Comparison of ENCODE assay signal across 8 cellular contexts in genomic region chr1:51569284-51570062, GRCh38. TPM values are rescaled to one million over a fixed set of nuclear protein-coding genes. Genes with fewer than 3 reads are reported as not detected.
DNase-seq lines count a peak whose midpoint lies in the region; ATAC-seq and TF ChIP-seq lines count a peak whose summit lies in the region.

No MANE protein-coding gene starts in this region.

- H3K4me2 ChIP-seq in neural progenitor cell: no peak overlapping the region

- H3K27ac Mint-ChIP-seq in CD4-positive, alpha-beta memory T cell: peak overlapping the region; percentile 76 to 90 (median 85)
- no peak overlapping the region for H3K27ac Mint-ChIP-seq in neural progenitor cell

- H3K9me3 Mint-ChIP-seq in CD4-positive, alpha-beta memory T cell: no peaks in the 10 kb centered on the region
- H3K9me3 Mint-ChIP-seq in neural progenitor cell: no peaks in the 10 kb centered on the region

- no peaks in the 10 kb centered on the region for H4K20me1 ChIP-seq in neural progenitor cell (ENCODE audit: low read depth)

- H3K27me3 Mint-ChIP-seq in CD4-positive, alpha-beta memory T cell: no peaks in the 10 kb centered on the region
- H3K27me3 Mint-ChIP-seq in neural progenitor cell (ENCODE audit: insufficient read depth, low read depth): peaks cover 3% of the 10 kb centered on the region

- H3K36me3 ChIP-seq in CD4-positive, alpha-beta memory T cell (ENCODE audit: insufficient read depth, low read length): no peaks in the 10 kb centered on the region
- no peaks in the 10 kb centered on the region for H3K36me3 ChIP-seq in Peyer's patch
- no peaks in the 10 kb centered on the region for H3K36me3 ChIP-seq in left lung
- H3K36me3 ChIP-seq in testis (ENCODE audit: low read depth, missing control alignments): no peaks in the 10 kb centered on the region
- no peaks in the 10 kb centered on the region for H3K36me3 ChIP-seq in neural progenitor cell

- H3K9me3 ChIP-seq in CD4-positive, alpha-beta memory T cell (ENCODE audit: control insufficient read depth in 1 of 2, low read length in 2 of 2): no peaks in the 10 kb centered on the region
- H3K9me3 ChIP-seq in Peyer's patch: no peaks in the 10 kb centered on the region
- H3K9me3 ChIP-seq in left lung: no peaks in the 10 kb centered on the region
- no peaks in the 10 kb centered on the region for H3K9me3 ChIP-seq in testis
- no peaks in the 10 kb centered on the region for H3K9me3 ChIP-seq in neural progenitor cell (ENCODE audit: low read depth)

- no peaks in the 10 kb centered on the region for H3K79me2 ChIP-seq in neural progenitor cell (ENCODE audit: low read depth)

- peak; percentile 38 to 68 (median 45) for DNase-seq in CD4-positive, alpha-beta memory T cell
- DNase-seq in Peyer's patch (peak in 2 of 3 donors; percentile 34 to 67), astrocyte of the hippocampus (ENCODE audit: low read depth, low spot score) (peak; percentile 86), left lung (peak in 1 of 2 donors; percentile 40), testis (peak; percentile 62), neural progenitor cell (ENCODE audit: low spot score) (no peak)

- ATAC-seq in GM19035 (IDR thresholded peaks at IDR 0.05; ENCODE audit: unreplicated experiment): peak; percentile 78
- peak; percentile 72 for ATAC-seq in HG03103 (IDR thresholded peaks at IDR 0.05; ENCODE audit: low read depth, unreplicated experiment)
- peak; percentile 88 for ATAC-seq in left lung

- H3F3A ChIP-seq in neural progenitor cell (ENCODE audit: low read depth): no peaks in the 10 kb centered on the region

- TF ChIP-seq CTCF in Peyer's patch (IDR thresholded peaks at IDR 0.05): no peak
- no peak for TF ChIP-seq CTCF in left lung (IDR thresholded peaks at IDR 0.05)
- TF ChIP-seq CTCF in testis (IDR thresholded peaks at IDR 0.05): peak in 2 of 3 experiments; percentile 6 to 20
- TF ChIP-seq CTCF in neural progenitor cell (IDR thresholded peaks at IDR 0.05): no peak

- no peaks in the 10 kb centered on the region for H3K27me3 ChIP-seq in CD4-positive, alpha-beta memory T cell (ENCODE audit: insufficient read depth, low read length)
- H3K27me3 ChIP-seq in Peyer's patch (no peaks in the 10 kb centered on the region), left lung (no peaks in the 10 kb centered on the region), testis (no peaks in the 10 kb centered on the region), neural progenitor cell (no peaks in the 10 kb centered on the region)

- peaks cover 44% of the 10 kb centered on the region for H3K4me1 ChIP-seq in CD4-positive, alpha-beta memory T cell (ENCODE audit: insufficient read depth, low read length)
- H3K4me1 ChIP-seq in Peyer's patch (peaks cover 3 to 23% (median 16%) of the 10 kb centered on the region in 4 donors), left lung (peaks cover 18 to 31% of the 10 kb centered on the region in 2 donors), testis (peaks cover 27% of the 10 kb centered on the region), neural progenitor cell (peaks cover 6% of the 10 kb centered on the region)

- peak overlapping the region in 1 of 2 donors; percentile 33 for H3K4me3 ChIP-seq in CD4-positive, alpha-beta memory T cell (ENCODE audit: low read length in 2 of 2)
- no peak overlapping the region for H3K4me3 ChIP-seq in Peyer's patch
- no peak overlapping the region for H3K4me3 ChIP-seq in left lung
- H3K4me3 ChIP-seq in testis: no peak overlapping the region
- no peak overlapping the region for H3K4me3 ChIP-seq in neural progenitor cell

- no peaks in the 10 kb centered on the region for H3K36me3 Mint-ChIP-seq in CD4-positive, alpha-beta memory T cell
- H3K36me3 Mint-ChIP-seq in neural progenitor cell: no peaks in the 10 kb centered on the region

- POLR2A ChIA-PET in CD4-positive, alpha-beta memory T cell (lab: Charles Lee; ENCODE audit: partially characterized antibody): interaction anchor here (0.7 to 1.8 kb wide), 8 partner anchors 9 to 161 kb away, joined by 3 to 8 read pairs (median 4); partner anchors contain the start of genes EPS15 and OSBPL9

- H2AFZ ChIP-seq in neural progenitor cell (replicated peaks): no peak overlapping the region

- no peak for TF ChIP-seq POLR2A in Peyer's patch (IDR thresholded peaks at IDR 0.05)
- no peak for TF ChIP-seq POLR2A in testis (IDR thresholded peaks at IDR 0.05)

- peak overlapping the region; percentile 27 for H3K27ac ChIP-seq in CD4-positive, alpha-beta memory T cell (ENCODE audit: low read depth, low read length)
- H3K27ac ChIP-seq in Peyer's patch (peak overlapping the region; percentile 33 to 76 (median 44)), left lung (peak overlapping the region; percentile 37 to 64), testis (no peak overlapping the region), neural progenitor cell (no peak overlapping the region)

- CTCF ChIA-PET in CD4-positive, alpha-beta memory T cell (lab: Charles Lee; ENCODE audit: partially characterized antibody): interaction anchor here (0.7 to 1.0 kb wide), 3 partner anchors 197 to 200 kb away, joined by 3 read pairs; no protein-coding TSS in a partner anchor

- no peak overlapping the region for H3K9ac ChIP-seq in neural progenitor cell

- peak overlapping the region; percentile 40 to 81 (median 56) for H3K4me3 Mint-ChIP-seq in CD4-positive, alpha-beta memory T cell
- no peak overlapping the region for H3K4me3 Mint-ChIP-seq in neural progenitor cell

- H3K4me1 Mint-ChIP-seq in CD4-positive, alpha-beta memory T cell: peaks cover 22 to 43% (median 34%) of the 10 kb centered on the region in 4 donors
- peaks cover 20% of the 10 kb centered on the region for H3K4me1 Mint-ChIP-seq in neural progenitor cell

- intact Hi-C loops in CD4-positive, alpha-beta memory T cell (cut with micrococcal nuclease): loop anchor here (1.0 to 2.0 kb wide), 3 partner anchors 47 to 200 kb away; partner anchors contain the start of gene OSBPL9
- intact Hi-C loops in left lung (cut with DNase I): no loop called here
- intact Hi-C loops in testis (cut with DNase I; ENCODE audit: low total_unique reads): no loop called here

- 54 to 56% methylated on average over 4 of the region's 4 CpGs for WGBS in testis, 2 donors

RNA-seq across cellular contexts. Expression of gene OSBPL9, which starts 47.4 kb away (rescaled TPM):
- total RNA-seq in CD4-positive, alpha-beta memory T cell: 10 to 100 TPM; 45.1 to 46.9 TPM
- 10 to 100 TPM; 45.2 to 47.8 TPM for polyA plus RNA-seq in CD4-positive, alpha-beta memory T cell
- total RNA-seq in Peyer's patch (100 to 1,000 TPM in 1 of 4 donors, 10 to 100 TPM in 3; 54.1 to 597 (median 69.8) TPM), left lung (10 to 100 TPM; 63.1 to 73.3 TPM), testis (100 to 1,000 TPM; 117 to 160 TPM), neural progenitor cell (ENCODE audit: low replicate concordance) (112 and 149 TPM in 2 replicates)
- 59.3 TPM for polyA plus RNA-seq in testis (ENCODE audit: insufficient read depth, low read depth, low replicate concordance)

RNA-seq across cellular contexts. Expression of gene EPS15, which starts 50.4 kb away (rescaled TPM):
- total RNA-seq in CD4-positive, alpha-beta memory T cell: 10 to 100 TPM; 91.5 to 92.3 TPM
- 10 to 100 TPM; 39.2 to 63.7 TPM for polyA plus RNA-seq in CD4-positive, alpha-beta memory T cell
- total RNA-seq in Peyer's patch (100 to 1,000 TPM in 1 of 4 donors, 10 to 100 TPM in 3; 48.9 to 160 (median 65.6) TPM), left lung (10 to 100 TPM; 67.2 to 79.0 TPM), testis (100 to 1,000 TPM; 108 to 127 TPM), neural progenitor cell (ENCODE audit: low replicate concordance) (36.3 and 42.0 TPM in 2 replicates)
- polyA plus RNA-seq in testis (ENCODE audit: insufficient read depth, low read depth, low replicate concordance): 77.2 TPM

Comparison
In these comparisons a context has a peak if more than half of its experiments do, and no peak if none do; other contexts are left out.
1. H3K27ac ChIP-seq: peak in CD4-positive, alpha-beta memory T cell (single experiment), Peyer's patch (4 of 4) and left lung (2 of 2); none in testis (0 of 2) and neural progenitor cell (single experiment).
2. CTCF ChIP-seq: peak in testis (2 of 3); none in Peyer's patch (0 of 6), left lung (0 of 2) and neural progenitor cell (single experiment).
3. Peak in every context shown above with its lines, with median percentiles within 50 percentile points of each other: ATAC-seq.